Comparison of ENCODE assay signal across 13 cellular contexts in genomic region chr13:33797622-33798021, GRCh38. TPM values are rescaled to one million over a fixed set of nuclear protein-coding genes. Genes with fewer than 3 reads are reported as not detected.
DNase-seq lines count a peak whose midpoint lies in the region; ATAC-seq, FAIRE-seq and TF ChIP-seq lines count a peak whose summit lies in the region.
"Had no signal": no experiment of that assay in that cellular context is flagged by ENCODE, and none has a peak within 500 bp of the region (broad histone marks: within the 10 kb centered on the region; RNA-seq: fewer than 3 reads in every experiment).

No MANE protein-coding gene starts in this region.

- no peak for ATAC-seq in left colon
- ATAC-seq in HG03439 (IDR thresholded peaks at IDR 0.05; ENCODE audit: unreplicated experiment), result no peak
- ATAC-seq: stimulated activated memory B cell treated with anti-CD40 and anti-IgM and Interleukin-4, amounts not matched to agents 10 μg/mL and 1 μg/mL and 100 μg/mL, for 72 hours had no signal

- intact Hi-C loops in left colon (cut with DNase I, micrococcal nuclease), result no loop called here

- H3K9ac ChIP-seq in rectal smooth muscle tissue (ENCODE audit: low read length), result no peak overlapping the region

- H3K4me3 ChIP-seq in rectal smooth muscle tissue (ENCODE audit: low read length), result peak overlapping the region; percentile 31
- H3K4me3 ChIP-seq: hepatocyte had no signal

- no peak for FAIRE-seq in D721Med (lab: Jason Lieb, UNC)

- peaks cover 5% of the 10 kb centered on the region for H3K4me1 ChIP-seq in rectal smooth muscle tissue (ENCODE audit: control insufficient read depth, insufficient read depth, low read length)

- DNase-seq in G401 (ENCODE audit: low spot score) (peak; percentile 85), MV-4-11 (lab: John Stamatoyannopoulos, UW) (peak; percentile 35), fibroblast of gingiva (ENCODE audit: low read depth) (peak; percentile 23), D721Med (ENCODE audit: insufficient read length, low spot score) (no peak), iPS-NIHi11 (ENCODE audit: low spot score) (no peak), left colon (no peak)
- DNase-seq: activated CD4-positive, alpha-beta T cell treated with anti-CD3 and anti-CD28 coated beads for 4 hours; DMS153; NCI-H69 had no signal

- no peaks in the 10 kb centered on the region for H3K36me3 ChIP-seq in rectal smooth muscle tissue (ENCODE audit: control insufficient read depth, insufficient read depth, low read length)

- in situ Hi-C loops in G401 (cut with HindIII; ENCODE audit: low sequenced_read_pairs), result no loop called here

- H3K27me3 ChIP-seq in rectal smooth muscle tissue (ENCODE audit: control insufficient read depth, insufficient read depth, low read length), result no peaks in the 10 kb centered on the region
- H3K27me3 ChIP-seq: hepatocyte had no signal

- H3K27ac ChIP-seq in rectal smooth muscle tissue (ENCODE audit: low read depth, low read length), result peak overlapping the region; percentile 34
- H3K27ac ChIP-seq: hepatocyte had no signal

- TF ChIP-seq CTCF in D721Med (IDR thresholded peaks at IDR 0.05; ENCODE audit: insufficient read depth, missing control alignments), result no peak

RNA-seq across cellular contexts. Expression of gene RFC3, which starts 20.3 kb away (rescaled TPM):
- 43.1 and 58.2 TPM in 2 replicates for total RNA-seq in G401 (2014; rRNA removed; shearing (Covaris generic))
- 1 to 10 TPM; 3.5 to 6.2 TPM for total RNA-seq in left colon

Comparison
In these comparisons a context has a peak if more than half of its experiments do, and no peak if none do; other contexts are left out.
1. DNase-seq: peak in G401 (single experiment), MV-4-11 (single experiment) and fibroblast of gingiva (single experiment); none in D721Med (single experiment), iPS-NIHi11 (single experiment) and left colon (0 of 2).